Comparison of ENCODE assay signal across 8 cellular contexts in genomic region chr19:11324079-11324661, GRCh38. TPM values are rescaled to one million over a fixed set of nuclear protein-coding genes. Genes with fewer than 3 reads are reported as not detected.
A peak's percentile ranks its signal among the peaks of the same experiment; 100 is the strongest.
DNase-seq lines count a peak whose midpoint lies in the region; ATAC-seq and TF ChIP-seq lines count a peak whose summit lies in the region.

No MANE protein-coding gene starts in this region.

- peak overlapping the region; percentile 48 for H3K4me3 ChIP-seq in Jurkat, Clone E6-1 (ENCODE audit: low read length)
- peak overlapping the region; percentile 2 for H3K4me3 ChIP-seq in lower lobe of right lung

- intact Hi-C loops in lower lobe of right lung (cut with DNase I) = no loop called here

- peaks cover 29% of the 10 kb centered on the region for H3K4me1 Mint-ChIP-seq in chondrocyte (ENCODE audit: low read depth)

- H3K27me3 Mint-ChIP-seq in chondrocyte (ENCODE audit: low read depth) = no peaks in the 10 kb centered on the region

- peak overlapping the region; percentile 74 for H3K27ac ChIP-seq in lower lobe of right lung
- H3K27ac ChIP-seq in temporal lobe (ENCODE audit: low read depth, low read length) = peak overlapping the region; percentile 82

- peak overlapping the region; percentile 1 for H3K4me3 Mint-ChIP-seq in chondrocyte (ENCODE audit: unreplicated experiment)

- H3K9me3 ChIP-seq in lower lobe of right lung = no peaks in the 10 kb centered on the region

- H3K36me3 Mint-ChIP-seq in chondrocyte (ENCODE audit: low read depth) = no peaks in the 10 kb centered on the region

- peaks cover 41% of the 10 kb centered on the region for H3K4me1 ChIP-seq in lower lobe of right lung

- peak overlapping the region; percentile 81 for H3K27ac Mint-ChIP-seq in chondrocyte (ENCODE audit: unreplicated experiment)

- ATAC-seq in lower lobe of right lung = peak; percentile 89 to 91

- no peaks in the 10 kb centered on the region for H3K9me3 Mint-ChIP-seq in chondrocyte (ENCODE audit: low read depth)

- TF ChIP-seq CTCF in chondrocyte (IDR thresholded peaks at IDR 0.05) = no peak
- no peak for TF ChIP-seq CTCF in lower lobe of right lung (IDR thresholded peaks at IDR 0.05)

- H3K36me3 ChIP-seq in lower lobe of right lung = peaks cover 43% of the 10 kb centered on the region

- no peaks in the 10 kb centered on the region for H3K27me3 ChIP-seq in lower lobe of right lung (ENCODE audit: low read depth)

- DNase-seq in NCI-H748 (lab: John Stamatoyannopoulos, UW; ENCODE audit: unreplicated experiment) = peak; percentile 50
- DNase-seq in NCI-H748 treated with DMSO at 0.1 percent for 48 hours (lab: John Stamatoyannopoulos, UW) = no peak
- peak; percentile 96 for DNase-seq in Jurkat, Clone E6-1 (ENCODE audit: low read depth, low spot score)
- DNase-seq in SK-N-DZ (ENCODE audit: low spot score) = peak; percentile 28
- DNase-seq in chondrocyte (ENCODE audit: low spot score) = no peak
- peak; percentile 89 for DNase-seq in lower lobe of right lung
- no peak for DNase-seq in NCI-H82 (lab: John Stamatoyannopoulos, UW)

RNA-seq across cellular contexts. Expression of gene RAB3D, which starts 15.3 kb away (rescaled TPM):
- polyA plus RNA-seq in Jurkat, Clone E6-1 (2012; ENCODE audit: insufficient read depth, insufficient read length) = 1.3 TPM
- 4.5 and 6.4 TPM in 2 replicates for polyA plus RNA-seq in SK-N-DZ (2014; cell fraction: cytosol; rRNA removed)
- polyA plus RNA-seq in SK-N-DZ (2014; cell fraction: nucleus; rRNA removed) = 1.8 and 3.1 TPM in 2 replicates
- total RNA-seq in chondrocyte (2.1 to 8.9 TPM (median 8.1 TPM) in 3 replicates), lower lobe of right lung (53.6 TPM), temporal lobe (12.0 TPM)

RNA-seq across cellular contexts. Expression of gene TMEM205, which starts 21.9 kb away (rescaled TPM):
- 90.2 TPM for polyA plus RNA-seq in Jurkat, Clone E6-1 (2012; ENCODE audit: insufficient read depth, insufficient read length)
- polyA plus RNA-seq in SK-N-DZ (2014; cell fraction: cytosol; rRNA removed) = 185 and 229 TPM in 2 replicates
- 149 and 192 TPM in 2 replicates for polyA plus RNA-seq in SK-N-DZ (2014; cell fraction: nucleus; rRNA removed)
- total RNA-seq in chondrocyte = 35.4 to 49.4 TPM (median 39.2 TPM) in 3 replicates
- 65.7 TPM for total RNA-seq in lower lobe of right lung
- total RNA-seq in temporal lobe = 33.7 TPM

RNA-seq across cellular contexts. Expression of gene CCDC159, which starts 22.1 kb away (rescaled TPM):
- 30.7 TPM for polyA plus RNA-seq in Jurkat, Clone E6-1 (2012; ENCODE audit: insufficient read depth, insufficient read length)
- polyA plus RNA-seq in SK-N-DZ (2014; cell fraction: cytosol; rRNA removed) = 1.7 and 3.4 TPM in 2 replicates
- polyA plus RNA-seq in SK-N-DZ (2014; cell fraction: nucleus; rRNA removed) = 2.6 and 6.1 TPM in 2 replicates
- total RNA-seq in chondrocyte (19.8 to 22.4 TPM (median 20.5 TPM) in 3 replicates), lower lobe of right lung (37.3 TPM), temporal lobe (3.2 TPM)

RNA-seq across cellular contexts. Expression of gene TSPAN16, which starts 28.2 kb away (rescaled TPM):
- not detected for polyA plus RNA-seq in Jurkat, Clone E6-1 (2012; ENCODE audit: insufficient read depth, insufficient read length)
- not detected in 2 replicates for polyA plus RNA-seq in SK-N-DZ (2014; cell fraction: cytosol; rRNA removed)
- polyA plus RNA-seq in SK-N-DZ (2014; cell fraction: nucleus; rRNA removed) = not detected in 2 replicates
- total RNA-seq in chondrocyte = not detected in 3 replicates
- not detected for total RNA-seq in lower lobe of right lung
- not detected for total RNA-seq in temporal lobe

RNA-seq across cellular contexts. Expression of gene PLPPR2, which starts 31.1 kb away (rescaled TPM):
- 11.4 TPM for polyA plus RNA-seq in Jurkat, Clone E6-1 (2012; ENCODE audit: insufficient read depth, insufficient read length)
- 6.9 and 11.1 TPM in 2 replicates for polyA plus RNA-seq in SK-N-DZ (2014; cell fraction: cytosol; rRNA removed)
- polyA plus RNA-seq in SK-N-DZ (2014; cell fraction: nucleus; rRNA removed) = 12.5 and 16.5 TPM in 2 replicates
- total RNA-seq in chondrocyte = 67.6 to 74.7 TPM (median 72.3 TPM) in 3 replicates
- 21.3 TPM for total RNA-seq in lower lobe of right lung
- total RNA-seq in temporal lobe = 47.2 TPM

Comparison
In these comparisons a context has a peak if more than half of its experiments do, and no peak if none do; other contexts are left out.
1. DNase-seq: peak in NCI-H748 (single experiment), Jurkat, Clone E6-1 (single experiment), SK-N-DZ (single experiment) and lower lobe of right lung (single experiment); none in NCI-H748 treated with DMSO at 0.1 percent for 48 hours (single experiment), chondrocyte (single experiment) and NCI-H82 (single experiment).